ENCODE assay signal across 8 cellular contexts in the genomic region with DNA sequence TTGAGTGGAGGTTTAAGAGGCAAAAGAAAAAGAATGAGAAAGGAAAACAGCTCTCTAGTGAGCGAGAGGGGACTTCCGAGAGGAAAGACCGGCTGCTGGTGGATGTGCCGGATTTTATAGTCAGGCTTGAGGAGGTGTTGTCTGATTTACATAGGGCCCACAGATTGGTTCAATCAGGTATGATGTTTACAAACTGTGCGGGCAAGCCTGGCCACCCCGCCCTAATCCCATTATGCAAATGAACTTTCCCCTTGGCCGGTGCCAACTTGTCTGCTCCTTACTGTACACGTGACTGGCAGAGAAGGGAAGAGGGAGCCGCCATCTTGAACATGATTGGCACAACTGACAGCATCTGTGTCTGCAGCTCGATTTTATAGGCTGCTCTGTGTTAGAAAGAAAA. TPM values are rescaled to one million over a fixed set of nuclear protein-coding genes. Genes with fewer than 3 reads are reported as not detected.
DNase-seq lines count a peak whose midpoint lies in the region; ATAC-seq and TF ChIP-seq lines count a peak whose summit lies in the region.

No MANE protein-coding gene starts in this region.

- ATAC-seq in mucosa of descending colon (peak; percentile 98), GM18909 (IDR thresholded peaks at IDR 0.05; ENCODE audit: poor library complexity, unreplicated experiment) (no peak), HG02970 (IDR thresholded peaks at IDR 0.05; ENCODE audit: low FRiP score, unreplicated experiment) (no peak)

- no peak for TF ChIP-seq CTCF in SU-DHL-6 (IDR thresholded peaks at IDR 0.05; ENCODE audit: insufficient read depth, low read length, poor library complexity, severe bottlenecking)
- TF ChIP-seq CTCF in mucosa of descending colon (IDR thresholded peaks at IDR 0.05): no peak

- peak overlapping the region; percentile 19 for H3K4me2 ChIP-seq in SU-DHL-6 (ENCODE audit: low read depth, low read length, poor library complexity, severe bottlenecking)

- no peak overlapping the region for H3K27ac ChIP-seq in SU-DHL-6 (ENCODE audit: low read depth, low read length)

- no peak overlapping the region for H3K9ac ChIP-seq in SU-DHL-6 (ENCODE audit: low read length)

- H3F3A ChIP-seq in SU-DHL-6 (ENCODE audit: insufficient read depth): no peaks in the 10 kb centered on the region; the same call in 1 of the 2 replicates

- intact Hi-C loops in mucosa of descending colon (cut with DNase I, micrococcal nuclease): no loop called here

- no peaks in the 10 kb centered on the region for H3K27me3 ChIP-seq in SU-DHL-6 (ENCODE audit: low read length)

- no peaks in the 10 kb centered on the region for H3K9me3 ChIP-seq in SU-DHL-6 (ENCODE audit: insufficient read depth, low read length)
- H3K9me3 ChIP-seq in mucosa of descending colon: no peaks in the 10 kb centered on the region

- H3K36me3 ChIP-seq in SU-DHL-6 (ENCODE audit: low read length) (no peaks in the 10 kb centered on the region), mucosa of descending colon (ENCODE audit: low read depth) (no peaks in the 10 kb centered on the region)

- peaks cover 8% of the 10 kb centered on the region for H3K4me1 ChIP-seq in mucosa of descending colon (ENCODE audit: low read depth)

- no peaks in the 10 kb centered on the region for H4K20me1 ChIP-seq in SU-DHL-6 (ENCODE audit: low read depth, low read length)

- H3K4me3 ChIP-seq in SU-DHL-6 (ENCODE audit: insufficient read depth, low read length, poor library complexity, severe bottlenecking) (no peak overlapping the region), mucosa of descending colon (no peak overlapping the region)

- DNase-seq in DMS79 treated with DMSO at 0.1 percent for 48 hours (lab: John Stamatoyannopoulos, UW): peak; percentile 100
- peak; percentile 98 for DNase-seq in NCI-H2029 treated with DMSO at 0.1 percent for 48 hours (lab: John Stamatoyannopoulos, UW)
- DNase-seq in mucosa of descending colon: peak; percentile 72 to 82 (median 74)
- DNase-seq in effector CD8-positive, alpha-beta T cell (lab: John Stamatoyannopoulos, UW): no peak
- DNase-seq in islet precursor cell: no peak

- H2AFZ ChIP-seq in SU-DHL-6 (ENCODE audit: low read depth, low read length, severe bottlenecking): no peak overlapping the region

- H3K9me2 ChIP-seq in SU-DHL-6 (replicated peaks; ENCODE audit: insufficient read depth, low read length): no peaks in the 10 kb centered on the region

- no peaks in the 10 kb centered on the region for H3K79me2 ChIP-seq in SU-DHL-6 (ENCODE audit: insufficient read depth, low read length)

RNA-seq across cellular contexts. Expression of gene FAM43A, which starts 44.7 kb away (rescaled TPM):
- 10 to 100 TPM; 12.7 to 87.8 (median 22.4) TPM for total RNA-seq in mucosa of descending colon

RNA-seq across cellular contexts. Expression of gene LSG1, which starts 58.4 kb away (rescaled TPM):
- 10 to 100 TPM; 34.0 to 35.6 (median 35.5) TPM for total RNA-seq in mucosa of descending colon

Comparison
In these comparisons a context has a peak if more than half of its experiments do, and no peak if none do; other contexts are left out.
1. DNase-seq: peak in DMS79 treated with DMSO at 0.1 percent for 48 hours (single experiment), NCI-H2029 treated with DMSO at 0.1 percent for 48 hours (single experiment) and mucosa of descending colon (3 of 3); none in effector CD8-positive, alpha-beta T cell (single experiment) and islet precursor cell (single experiment).